Comparison of ENCODE assay signal across 8 cellular contexts in the genomic region with DNA sequence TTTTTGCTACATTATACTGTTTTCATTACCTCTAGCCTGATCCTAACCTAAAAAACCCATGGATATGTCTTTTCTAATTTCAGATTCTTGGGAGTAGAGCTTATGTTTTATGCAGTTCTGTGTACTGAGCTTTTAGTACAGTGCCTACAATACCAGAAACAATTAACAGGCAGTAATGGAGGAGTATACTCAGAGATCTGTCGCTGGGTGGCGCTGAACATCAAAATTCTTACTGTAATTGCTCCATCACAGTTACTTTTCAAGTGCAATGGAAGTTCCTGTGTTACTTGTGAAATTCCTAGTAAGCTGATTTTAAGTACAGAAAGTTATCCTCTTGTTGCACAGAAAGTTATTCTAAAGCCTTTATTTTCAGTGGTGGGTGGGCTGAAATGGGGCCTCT.
DNase-seq lines count a peak whose midpoint lies in the region; ATAC-seq and TF ChIP-seq lines count a peak whose summit lies in the region.

No MANE protein-coding gene starts in this region.

- no peak overlapping the region for H3K4me2 ChIP-seq in fibroblast of lung (ENCODE audit: extremely low read depth, insufficient read depth, low read length)

- H3K27me3 ChIP-seq in fibroblast of lung (ENCODE audit: control insufficient read depth, insufficient read depth, low read length): no peaks in the 10 kb centered on the region
- no peaks in the 10 kb centered on the region for H3K27me3 ChIP-seq in vagina

- H3K4me3 ChIP-seq in fibroblast of lung (replicated peaks in 1 of 4; ENCODE audit: control extremely low read depth in 1 of 4, insufficient read depth in 1 of 4, low read depth in 3 of 4, low read length in 4 of 4): no peak overlapping the region
- no peak overlapping the region for H3K4me3 ChIP-seq in vagina

- no peaks in the 10 kb centered on the region for H4K20me1 ChIP-seq in fibroblast of lung (ENCODE audit: control insufficient read depth, extremely low read depth, insufficient read depth, low read length)

- intact Hi-C loops in vagina (cut with DNase I): no loop called here

- H3K9me3 ChIP-seq in fibroblast of lung (ENCODE audit: control insufficient read depth, insufficient read depth, low read depth, low read length) (no peaks in the 10 kb centered on the region), vagina (no peaks in the 10 kb centered on the region)

- H3K36me3 Mint-ChIP-seq in nephron progenitor cell (ENCODE audit: low read depth): peaks cover 18% of the 10 kb centered on the region
- H3K36me3 Mint-ChIP-seq in stimulated activated effector memory CD8-positive, alpha-beta T cell treated with anti-CD3 and anti-CD28 coated beads, Interleukin-12 subunit alpha, Interleukin-12 subunit beta, amount 100 ng/mL, for 72 hours: no peaks in the 10 kb centered on the region

- H3K27ac ChIP-seq in fibroblast of lung (ENCODE audit: insufficient read depth, low read length): no peak overlapping the region
- no peak overlapping the region for H3K27ac ChIP-seq in vagina

- H3K4me1 ChIP-seq in fibroblast of lung (ENCODE audit: control insufficient read depth, extremely low read depth, insufficient read depth, low read length): no peaks in the 10 kb centered on the region
- no peaks in the 10 kb centered on the region for H3K4me1 ChIP-seq in vagina

- H3K9ac ChIP-seq in fibroblast of lung (ENCODE audit: insufficient read depth, low read length): no peak overlapping the region

- TF ChIP-seq POLR2A in vagina (IDR thresholded peaks at IDR 0.05): no peak

- no peak for ATAC-seq in stimulated activated effector memory CD8-positive, alpha-beta T cell treated with anti-CD3 and anti-CD28 coated beads, Interleukin-12 subunit alpha, Interleukin-12 subunit beta, amount 100 ng/mL, for 72 hours

- DNase-seq in stimulated activated CD4-positive, alpha-beta T cell treated with anti-CD3 and anti-CD28 coated beads, Interleukin-12 subunit alpha, Interleukin-12 subunit beta, amount 100 ng/mL, for 4 hours: peak; percentile 20
- no peak for DNase-seq in stimulated activated CD4-positive, alpha-beta T cell treated with anti-CD3 and anti-CD28 coated beads, Interleukin-1b, Interleukin-23, amount 100 ng/mL, for 48 hours
- DNase-seq in Kasumi-1 (lab: John Stamatoyannopoulos, UW) (peak; percentile 76 to 77), SW480 (ENCODE audit: low spot score) (peak; percentile 25), fibroblast of lung (ENCODE audit: low read depth in 2 of 2) (peak; percentile 53 to 78), nephron progenitor cell (peak; percentile 58), vagina (ENCODE audit: extremely low spot score in 2 of 2) (no peak)
- DNase-seq in stimulated activated effector memory CD8-positive, alpha-beta T cell treated with anti-CD3 and anti-CD28 coated beads, Interleukin-12 subunit alpha, Interleukin-12 subunit beta, amount 100 ng/mL, for 72 hours (ENCODE audit: low spot score in 2 of 2): no peak

- H3K4me3 Mint-ChIP-seq in nephron progenitor cell: no peak overlapping the region
- H3K4me3 Mint-ChIP-seq in stimulated activated effector memory CD8-positive, alpha-beta T cell treated with anti-CD3 and anti-CD28 coated beads, Interleukin-12 subunit alpha, Interleukin-12 subunit beta, amount 100 ng/mL, for 72 hours: no peak overlapping the region

- peak; percentile 70 to 73 for TF ChIP-seq CTCF in fibroblast of lung (conservative IDR thresholded peaks at IDR 0.05 in 1 of 2, IDR thresholded peaks at IDR 0.05 in 1 of 2; ENCODE audit: low read depth in 1 of 2, low read length in 2 of 2)
- TF ChIP-seq CTCF in nephron progenitor cell (IDR thresholded peaks at IDR 0.05): peak; percentile 57
- TF ChIP-seq CTCF in vagina (IDR thresholded peaks at IDR 0.05): peak in 1 of 3 experiments; percentile 28

- H3K36me3 ChIP-seq in fibroblast of lung (ENCODE audit: control insufficient read depth, insufficient read depth, low read length): no peaks in the 10 kb centered on the region
- no peaks in the 10 kb centered on the region for H3K36me3 ChIP-seq in vagina

- no peak overlapping the region for H2AFZ ChIP-seq in fibroblast of lung (ENCODE audit: low read length)

- H3K79me2 ChIP-seq in fibroblast of lung (ENCODE audit: control insufficient read depth, insufficient read depth, low read length): no peaks in the 10 kb centered on the region

- H3K9me3 Mint-ChIP-seq in nephron progenitor cell: peaks cover 10% of the 10 kb centered on the region
- H3K9me3 Mint-ChIP-seq in stimulated activated effector memory CD8-positive, alpha-beta T cell treated with anti-CD3 and anti-CD28 coated beads, Interleukin-12 subunit alpha, Interleukin-12 subunit beta, amount 100 ng/mL, for 72 hours: peaks cover 5% of the 10 kb centered on the region

- no peaks in the 10 kb centered on the region for H3K27me3 Mint-ChIP-seq in nephron progenitor cell (ENCODE audit: low read depth, poor library complexity)

- H3K27ac Mint-ChIP-seq in nephron progenitor cell: no peak overlapping the region
- H3K27ac Mint-ChIP-seq in stimulated activated effector memory CD8-positive, alpha-beta T cell treated with anti-CD3 and anti-CD28 coated beads, Interleukin-12 subunit alpha, Interleukin-12 subunit beta, amount 100 ng/mL, for 72 hours: no peak overlapping the region

- no peaks in the 10 kb centered on the region for H3K4me1 Mint-ChIP-seq in nephron progenitor cell
- peaks cover 4% of the 10 kb centered on the region for H3K4me1 Mint-ChIP-seq in stimulated activated effector memory CD8-positive, alpha-beta T cell treated with anti-CD3 and anti-CD28 coated beads, Interleukin-12 subunit alpha, Interleukin-12 subunit beta, amount 100 ng/mL, for 72 hours

Comparison
In these comparisons a context has a peak if more than half of its experiments do, and no peak if none do; other contexts are left out.
1. DNase-seq: peak in stimulated activated CD4-positive, alpha-beta T cell treated with anti-CD3 and anti-CD28 coated beads, Interleukin-12 subunit alpha, Interleukin-12 subunit beta, amount 100 ng/mL, for 4 hours (single experiment), Kasumi-1 (2 of 2), SW480 (single experiment), fibroblast of lung (2 of 2) and nephron progenitor cell (single experiment); none in stimulated activated CD4-positive, alpha-beta T cell treated with anti-CD3 and anti-CD28 coated beads, Interleukin-1b, Interleukin-23, amount 100 ng/mL, for 48 hours (single experiment), stimulated activated effector memory CD8-positive, alpha-beta T cell treated with anti-CD3 and anti-CD28 coated beads, Interleukin-12 subunit alpha, Interleukin-12 subunit beta, amount 100 ng/mL, for 72 hours (0 of 2) and vagina (0 of 2).